Comparison of ENCODE assay signal across 1 cellular context in the genomic region with DNA sequence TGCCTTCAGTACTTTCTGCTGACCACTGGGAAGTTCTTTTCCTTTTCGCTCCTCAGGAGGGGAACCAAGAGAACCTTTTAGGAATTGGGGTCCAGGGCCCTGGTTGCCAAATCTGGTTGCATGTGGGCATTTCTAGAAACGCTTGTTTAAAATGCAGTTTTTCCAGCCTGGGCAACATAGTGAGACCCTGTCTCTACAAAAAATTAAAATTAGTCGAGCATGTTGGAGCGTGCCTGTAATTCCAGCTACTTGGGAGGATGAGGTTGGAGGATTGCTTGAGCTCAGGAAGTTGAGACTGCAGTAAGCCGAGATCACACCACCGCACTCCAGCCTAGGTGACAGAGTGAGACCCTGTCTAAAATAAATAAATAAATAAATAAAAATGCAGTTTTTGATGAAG.
TF ChIP-seq lines count a peak whose summit lies in the region.

No MANE protein-coding gene starts in this region.

TF ChIP-seq in endothelial cell of umbilical vein, 7 proteins besides CTCF, POLR2A, EP300 and RAD21:
- TF ChIP-seq EZH2 (IDR thresholded peaks at IDR 0.05; ENCODE audit: borderline replicate concordance, low read depth, low read length, severe bottlenecking) (no peak), FOS (IDR thresholded peaks at IDR 0.05; ENCODE audit: borderline replicate concordance, insufficient read depth, low read length) (no peak), JUN (IDR thresholded peaks at IDR 0.05; ENCODE audit: borderline replicate concordance, insufficient read depth, insufficient read length, low read depth) (no peak), POLR2AphosphoS5 (IDR thresholded peaks at IDR 0.05; ENCODE audit: insufficient read depth, low read depth, low read length) (no peak), MYC (IDR thresholded peaks at IDR 0.05; ENCODE audit: low read depth, low read length) (no peak), GATA2 (IDR thresholded peaks at IDR 0.05; ENCODE audit: insufficient read depth, insufficient read length, low read depth, low read length) (no peak)
- TF ChIP-seq, protein P1, sequence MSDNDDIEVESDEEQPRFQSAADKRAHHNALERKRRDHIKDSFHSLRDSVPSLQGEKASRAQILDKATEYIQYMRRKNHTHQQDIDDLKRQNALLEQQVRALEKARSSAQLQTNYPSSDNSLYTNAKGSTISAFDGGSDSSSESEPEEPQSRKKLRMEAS (IDR thresholded peaks at IDR 0.05; ENCODE audit: insufficient read depth, insufficient read length): no peak
